ENCODE assay signal across 10 cellular contexts in genomic region chr1:233543338-233544255, GRCh38.
DNase-seq lines count a peak whose midpoint lies in the region; ATAC-seq and TF ChIP-seq lines count a peak whose summit lies in the region.
"Had no signal": no experiment of that assay in that cellular context is flagged by ENCODE, and none has a peak within 500 bp of the region (broad histone marks: within the 10 kb centered on the region; RNA-seq: fewer than 3 reads in every experiment).

No MANE protein-coding gene starts in this region.

- no peak for TF ChIP-seq CTCF in HFFc6 (IDR thresholded peaks at IDR 0.05)
- no peak for TF ChIP-seq CTCF in astrocyte of the cerebellum (IDR thresholded peaks at IDR 0.05; ENCODE audit: low read depth, low read length, missing control alignments)

- H3K4me1 Mint-ChIP-seq in HFFc6 (ENCODE audit: low read depth): no peaks in the 10 kb centered on the region

- no peaks in the 10 kb centered on the region for H3K27me3 Mint-ChIP-seq in HFFc6 (ENCODE audit: insufficient read depth)

- no peak for ATAC-seq in GM21576 (IDR thresholded peaks at IDR 0.05; ENCODE audit: unreplicated experiment)
- no peak for ATAC-seq in left lobe of liver

- no peak overlapping the region for H3K4me3 ChIP-seq in astrocyte of the cerebellum (ENCODE audit: low read depth, low read length)

- H3K9me3 Mint-ChIP-seq in HFFc6: peaks cover 43% of the 10 kb centered on the region

- no peaks in the 10 kb centered on the region for H3K36me3 Mint-ChIP-seq in HFFc6 (ENCODE audit: low read depth)

- in situ Hi-C loops in ACHN (cut with HindIII; ENCODE audit: low pct_ligation_motif_present, low pct_unique_long_range_greater_than_20kb, low sequenced_read_pairs): no loop called here
- in situ Hi-C loops in astrocyte of the cerebellum (cut with HindIII; ENCODE audit: low sequenced_read_pairs): no loop called here

- H3K4me3 Mint-ChIP-seq in HFFc6: no peak overlapping the region
- H3K4me3 Mint-ChIP-seq: H9 had no signal

- DNase-seq in ACHN (peak; percentile 92), HFFc6 (peak; percentile 67), astrocyte of the cerebellum (ENCODE audit: low read depth) (peak; percentile 9), left kidney (ENCODE audit: low read depth, low spot score) (peak; percentile 79), NCI-H524 (lab: John Stamatoyannopoulos, UW) (no peak), left lobe of liver (ENCODE audit: low spot score) (no peak), NOMO-1 treated with DMSO at 0.1 percent for 48 hours (lab: John Stamatoyannopoulos, UW; ENCODE audit: unreplicated experiment) (no peak)
- DNase-seq: H9, NCI-H1930 had no signal

- H3K27ac Mint-ChIP-seq in HFFc6: no peak overlapping the region

Comparison
In these comparisons a context has a peak if more than half of its experiments do, and no peak if none do; other contexts are left out.
1. DNase-seq: peak in ACHN (single experiment), HFFc6 (single experiment), astrocyte of the cerebellum (single experiment) and left kidney (single experiment); none in NCI-H524 (0 of 2), left lobe of liver (single experiment) and NOMO-1 treated with DMSO at 0.1 percent for 48 hours (single experiment).